In the genomic region with DNA sequence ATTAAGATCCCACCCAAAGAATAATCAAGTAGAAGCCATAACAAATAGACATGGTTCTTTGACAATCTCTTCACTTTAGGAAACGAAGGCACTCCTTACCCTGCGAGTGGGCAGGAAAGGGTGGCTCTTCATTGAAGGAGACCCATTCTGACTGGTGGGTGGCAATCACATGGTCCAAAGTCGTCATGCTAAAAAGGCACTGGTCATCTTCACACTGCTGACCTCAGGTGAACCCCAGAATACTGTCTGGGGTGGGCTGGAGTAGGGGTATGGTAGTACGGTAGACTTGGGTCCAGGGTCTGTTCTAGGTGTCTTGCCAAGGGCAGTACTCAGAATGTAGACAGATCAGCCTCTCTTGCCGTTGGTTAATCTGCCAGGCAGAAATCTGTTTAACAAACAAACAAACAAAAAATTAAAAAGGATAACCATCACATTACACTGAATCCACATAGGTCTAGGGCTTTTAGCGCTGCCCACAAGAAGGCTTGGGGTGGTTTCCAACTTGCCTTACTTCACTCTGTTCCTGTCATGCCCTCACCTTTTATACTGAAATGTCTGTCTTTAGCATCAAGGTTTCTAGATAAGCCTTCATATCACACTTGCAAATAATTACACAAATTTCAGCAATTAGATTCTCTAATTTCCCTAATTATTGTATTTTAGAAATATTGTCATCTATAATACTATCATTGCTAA, we compare ENCODE assay signal across 20 cellular contexts.
"Had no signal": no experiment of that assay in that cellular context is flagged by ENCODE, and none has a peak within 500 bp of the region (broad histone marks: within the 10 kb centered on the region; RNA-seq: fewer than 3 reads in every experiment).

No MANE protein-coding gene starts in this region.

- H3K27ac ChIP-seq: cardiac muscle cell, heart left ventricle, neutrophil, ovary, prostate gland, VCaP had no signal

- H3K36me3 ChIP-seq: cardiac muscle cell, neutrophil, ovary, prostate gland had no signal

- H3K27me3 ChIP-seq: cardiac muscle cell, neutrophil, ovary had no signal

- H3K4me3 ChIP-seq: cardiac muscle cell, heart left ventricle, ovary, prostate gland had no signal

- DNase-seq: activated CD4-positive, alpha-beta memory T cell treated with anti-CD3 and anti-CD28 coated beads, Interleukin-2, amount 10 ng/mL, durations not matched to agents 7 days and 5 days; activated CD4-positive, alpha-beta T cell treated with anti-CD3 and anti-CD28 coated beads, Interleukin-2, amount 10 ng/mL, durations not matched to agents 24 days and 14 days; activated effector memory CD4-positive, alpha-beta T cell treated with anti-CD3 and anti-CD28 coated beads, Interleukin-2, amount 50 U/mL, for 16 hours; activated naive CD4-positive, alpha-beta T cell treated with anti-CD3 and anti-CD28 coated beads, Interleukin-2, amount 10 ng/mL, durations not matched to agents 7 days and 5 days; activated T-cell treated with anti-CD3 and anti-CD28 coated beads, Interleukin-2, amount 50 U/mL, for 72 hours; amygdala; effector CD4-positive, alpha-beta T cell; erythroblast; heart left ventricle; left colon; ovary; stimulated activated CD4-positive, alpha-beta T cell treated with anti-CD3 and anti-CD28 coated beads, Interleukin-12 subunit alpha, Interleukin-12 subunit beta, amount 100 ng/mL, for 4 hours; stimulated activated CD4-positive, alpha-beta T cell treated with anti-CD3 and anti-CD28 coated beads, Interleukin-4, amount 100 ng/mL, for 4 hours; stimulated activated naive CD8-positive, alpha-beta T cell treated with anti-CD3 and anti-CD28 coated beads, Interleukin-15, Interleukin-2, amounts not matched to agents 100 U/mL and 50 U/mL, for 24 hours; T-cell had no signal

- H3K9me3 ChIP-seq: neutrophil, ovary, prostate gland had no signal

- ATAC-seq: activated CD4-positive, CD25-positive, alpha-beta regulatory T cell treated with anti-CD3 and anti-CD28 coated beads, Interleukin-2, amount 50 U/mL, for 24 hours; activated T-cell treated with anti-CD3 and anti-CD28 coated beads, Interleukin-2, amount 50 U/mL, for 72 hours; heart left ventricle; left colon; stimulated activated naive CD8-positive, alpha-beta T cell treated with anti-CD3 and anti-CD28 coated beads, Interleukin-15, Interleukin-2, amounts not matched to agents 100 U/mL and 50 U/mL, for 24 hours; T-cell had no signal
